21 cellular contexts compared by ENCODE assay signal in the genomic region with DNA sequence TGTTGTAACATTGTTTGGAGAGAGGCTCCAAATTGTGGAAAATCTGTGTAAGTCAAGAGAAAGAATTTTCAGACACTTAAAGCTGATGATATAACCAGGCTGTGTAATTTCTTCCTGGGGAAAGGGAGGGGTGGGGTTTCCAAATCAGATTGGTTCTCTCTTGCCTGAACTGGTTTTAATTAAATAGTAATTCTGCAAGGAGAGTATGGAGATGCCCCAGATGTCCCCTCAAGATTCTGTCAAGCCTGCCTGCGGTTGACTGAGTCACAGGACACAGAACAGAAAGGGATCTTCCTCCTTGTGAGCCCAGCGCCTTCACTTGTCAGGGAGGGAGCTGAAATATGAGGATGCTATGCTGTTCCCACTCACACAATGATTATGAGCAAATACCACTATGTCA. TPM values are rescaled to one million over a fixed set of nuclear protein-coding genes. Genes with fewer than 3 reads are reported as not detected.
DNase-seq lines count a peak whose midpoint lies in the region; TF ChIP-seq lines count a peak whose summit lies in the region.
"Had no signal": no experiment of that assay in that cellular context is flagged by ENCODE, and none has a peak within 500 bp of the region (broad histone marks: within the 10 kb centered on the region; RNA-seq: fewer than 3 reads in every experiment).

No MANE protein-coding gene starts in this region.

- DNase-seq in activated CD4-positive, alpha-beta T cell treated with anti-CD3 and anti-CD28 coated beads, Interleukin-2, amount 10 ng/mL, durations not matched to agents 24 days and 14 days, result peak; percentile 49
- DNase-seq in activated CD4-positive, alpha-beta T cell treated with anti-CD3 and anti-CD28 coated beads, Interleukin-2, amount 10 ng/mL, durations not matched to agents 7 days and 5 days, result no peak
- DNase-seq in SK-N-MC (ENCODE audit: low read depth, low spot score) (no peak), foreskin fibroblast (peak; percentile 39 to 67), type B pancreatic cell (ENCODE audit: extremely low spot score, unreplicated experiment) (no peak), G401 (ENCODE audit: low spot score) (no peak), BE2C (no peak), SJCRH30 (no peak)
- DNase-seq: activated effector memory CD4-positive, alpha-beta T cell treated with anti-CD3 and anti-CD28 coated beads, Interleukin-2, amount 50 U/mL, for 16 hours; colonic mucosa; glutamatergic neuron; islet precursor cell; NCI-H1694; NCI-H446 treated with DMSO at 0.1 percent for 48 hours; WERI-Rb-1 had no signal

- H3K36me3 Mint-ChIP-seq in activated CD4-positive, alpha-beta T cell treated with anti-CD3 and anti-CD28 coated beads, Interleukin-2, amount 10 ng/mL, durations not matched to agents 24 days and 14 days (ENCODE audit: low read depth), result no peaks in the 10 kb centered on the region
- H3K36me3 Mint-ChIP-seq in activated CD4-positive, alpha-beta T cell treated with anti-CD3 and anti-CD28 coated beads, Interleukin-2, amount 10 ng/mL, durations not matched to agents 7 days and 5 days (ENCODE audit: low read depth), result peaks cover 2% of the 10 kb centered on the region
- H3K36me3 Mint-ChIP-seq in type B pancreatic cell, result no peaks in the 10 kb centered on the region

- in situ Hi-C loops in G401 (cut with HindIII; ENCODE audit: low sequenced_read_pairs), result no loop called here

- H3K4me3 ChIP-seq in SK-N-MC (no peak overlapping the region), foreskin fibroblast (ENCODE audit: low read depth in 1 of 2, low read length in 2 of 2) (no peak overlapping the region), BE2C (ENCODE audit: low read depth, low read length) (no peak overlapping the region), SJCRH30 (no peak overlapping the region)
- H3K4me3 ChIP-seq: A549, colonic mucosa, GM23338 had no signal

- H3K9ac ChIP-seq in SK-N-MC (ENCODE audit: insufficient read length), result no peak overlapping the region

- TF ChIP-seq CTCF in foreskin fibroblast (IDR thresholded peaks at IDR 0.05; ENCODE audit: low read depth, low read length) (no peak), type B pancreatic cell (conservative IDR thresholded peaks at IDR 0.05) (no peak), BE2C (IDR thresholded peaks at IDR 0.05; ENCODE audit: low read depth, low read length) (no peak)

- H3K27ac ChIP-seq in SK-N-MC, result peak overlapping the region; percentile 50; the same call in 1 of the 2 replicates
- H3K27ac ChIP-seq in SJCRH30, result no peak overlapping the region
- H3K27ac ChIP-seq: A549, WERI-Rb-1 had no signal

- no peak overlapping the region for H3K4me3 Mint-ChIP-seq in activated CD4-positive, alpha-beta T cell treated with anti-CD3 and anti-CD28 coated beads, Interleukin-2, amount 10 ng/mL, durations not matched to agents 24 days and 14 days
- no peak overlapping the region for H3K4me3 Mint-ChIP-seq in activated CD4-positive, alpha-beta T cell treated with anti-CD3 and anti-CD28 coated beads, Interleukin-2, amount 10 ng/mL, durations not matched to agents 7 days and 5 days
- H3K4me3 Mint-ChIP-seq in type B pancreatic cell, result no peak overlapping the region
- H3K4me3 Mint-ChIP-seq: GM23338, neural crest cell had no signal

- no peaks in the 10 kb centered on the region for H3K36me3 ChIP-seq in SK-N-MC (ENCODE audit: insufficient read depth, low read length)
- no peaks in the 10 kb centered on the region for H3K36me3 ChIP-seq in BE2C
- H3K36me3 ChIP-seq in SJCRH30, result no peaks in the 10 kb centered on the region
- H3K36me3 ChIP-seq: colonic mucosa, WERI-Rb-1 had no signal

- POLR2A ChIA-PET in activated CD4-positive, alpha-beta T cell treated with anti-CD3 and anti-CD28 coated beads, Interleukin-2, amount 10 ng/mL, durations not matched to agents 7 days and 5 days (lab: Charles Lee), result no interaction called here

- H3K27me3 ChIP-seq in BE2C (no peaks in the 10 kb centered on the region), SJCRH30 (no peaks in the 10 kb centered on the region)
- H3K27me3 ChIP-seq: colonic mucosa had no signal

- no peaks in the 10 kb centered on the region for H3K9me3 Mint-ChIP-seq in activated CD4-positive, alpha-beta T cell treated with anti-CD3 and anti-CD28 coated beads, Interleukin-2, amount 10 ng/mL, durations not matched to agents 24 days and 14 days
- H3K9me3 Mint-ChIP-seq in activated CD4-positive, alpha-beta T cell treated with anti-CD3 and anti-CD28 coated beads, Interleukin-2, amount 10 ng/mL, durations not matched to agents 7 days and 5 days, result no peaks in the 10 kb centered on the region
- H3K9me3 Mint-ChIP-seq in type B pancreatic cell, result no peaks in the 10 kb centered on the region
- H3K9me3 Mint-ChIP-seq: GM23338, neural crest cell had no signal

- H3K27ac Mint-ChIP-seq in activated CD4-positive, alpha-beta T cell treated with anti-CD3 and anti-CD28 coated beads, Interleukin-2, amount 10 ng/mL, durations not matched to agents 24 days and 14 days, result no peak overlapping the region
- no peak overlapping the region for H3K27ac Mint-ChIP-seq in activated CD4-positive, alpha-beta T cell treated with anti-CD3 and anti-CD28 coated beads, Interleukin-2, amount 10 ng/mL, durations not matched to agents 7 days and 5 days
- H3K27ac Mint-ChIP-seq in type B pancreatic cell, result peak overlapping the region; percentile 24
- H3K27ac Mint-ChIP-seq: GM23338 had no signal

- H3K9me3 ChIP-seq in SK-N-MC (ENCODE audit: low read depth, low read length) (no peaks in the 10 kb centered on the region), BE2C (no peaks in the 10 kb centered on the region), SJCRH30 (replicated peaks) (no peaks in the 10 kb centered on the region)
- H3K9me3 ChIP-seq: A549, colonic mucosa had no signal

- H3K4me1 Mint-ChIP-seq in activated CD4-positive, alpha-beta T cell treated with anti-CD3 and anti-CD28 coated beads, Interleukin-2, amount 10 ng/mL, durations not matched to agents 24 days and 14 days, result peaks cover 29% of the 10 kb centered on the region
- H3K4me1 Mint-ChIP-seq in activated CD4-positive, alpha-beta T cell treated with anti-CD3 and anti-CD28 coated beads, Interleukin-2, amount 10 ng/mL, durations not matched to agents 7 days and 5 days, result peaks cover 45% of the 10 kb centered on the region
- peaks cover 9% of the 10 kb centered on the region for H3K4me1 Mint-ChIP-seq in type B pancreatic cell (ENCODE audit: unreplicated experiment)
- H3K4me1 Mint-ChIP-seq: GM23338, neural crest cell had no signal

- peaks cover 25% of the 10 kb centered on the region for H3K27me3 Mint-ChIP-seq in activated CD4-positive, alpha-beta T cell treated with anti-CD3 and anti-CD28 coated beads, Interleukin-2, amount 10 ng/mL, durations not matched to agents 24 days and 14 days
- H3K27me3 Mint-ChIP-seq in activated CD4-positive, alpha-beta T cell treated with anti-CD3 and anti-CD28 coated beads, Interleukin-2, amount 10 ng/mL, durations not matched to agents 7 days and 5 days, result peaks cover 16% of the 10 kb centered on the region
- H3K27me3 Mint-ChIP-seq in type B pancreatic cell, result peaks cover 4% of the 10 kb centered on the region

- CTCF ChIA-PET in activated CD4-positive, alpha-beta T cell treated with anti-CD3 and anti-CD28 coated beads, Interleukin-2, amount 10 ng/mL, durations not matched to agents 7 days and 5 days (lab: Charles Lee), result interaction anchor here (1.9 kb wide), 1 partner anchor 8 kb away, joined by 4 read pairs; no protein-coding TSS in a partner anchor

- no peaks in the 10 kb centered on the region for H3K4me1 ChIP-seq in BE2C
- no peaks in the 10 kb centered on the region for H3K4me1 ChIP-seq in SJCRH30
- H3K4me1 ChIP-seq: A549, colonic mucosa had no signal

- intact Hi-C loops in activated CD4-positive, alpha-beta T cell treated with anti-CD3 and anti-CD28 coated beads, Interleukin-2, amount 10 ng/mL, durations not matched to agents 24 days and 14 days (cut with micrococcal nuclease), result loop anchor here (5.0 kb wide), 1 partner anchor 127 kb away; the partner anchor contains the start of gene CNDP2

RNA-seq across cellular contexts. Expression of gene C18orf63, which starts 54.5 kb away (rescaled TPM):
- total RNA-seq in activated CD4-positive, alpha-beta T cell treated with anti-CD3 and anti-CD28 coated beads, Interleukin-2, amount 10 ng/mL, durations not matched to agents 24 days and 14 days, result not detected in 2 replicates
- total RNA-seq in activated CD4-positive, alpha-beta T cell treated with anti-CD3 and anti-CD28 coated beads, Interleukin-2, amount 10 ng/mL, durations not matched to agents 7 days and 5 days, result not detected
- total RNA-seq in type B pancreatic cell (ENCODE audit: low replicate concordance), result not detected in 2 replicates
- total RNA-seq in G401 (2014; rRNA removed; shearing (Covaris generic)), result not detected in 2 replicates
- polyA plus RNA-seq in BE2C (2012; ENCODE audit: insufficient read depth, insufficient read length, low read depth), result 0.17 TPM
- not detected in 2 replicates for total RNA-seq in SJCRH30 (2014; rRNA removed; shearing (Covaris generic))
- total RNA-seq: colonic mucosa, endothelial cell of umbilical vein, GM23338, LHCN-M2, mesenteric fat pad, neural crest cell had no signal
- polyA plus RNA-seq: A549, endothelial cell of umbilical vein, GM23338 had no signal

Comparison
In these comparisons a context has a peak if more than half of its experiments do, and no peak if none do; other contexts are left out.
1. DNase-seq: peak in activated CD4-positive, alpha-beta T cell treated with anti-CD3 and anti-CD28 coated beads, Interleukin-2, amount 10 ng/mL, durations not matched to agents 24 days and 14 days (single experiment) and foreskin fibroblast (2 of 2); none in activated CD4-positive, alpha-beta T cell treated with anti-CD3 and anti-CD28 coated beads, Interleukin-2, amount 10 ng/mL, durations not matched to agents 7 days and 5 days (single experiment), SK-N-MC (single experiment), type B pancreatic cell (single experiment), G401 (single experiment), BE2C (single experiment) and SJCRH30 (0 of 2).